In the genomic region with DNA sequence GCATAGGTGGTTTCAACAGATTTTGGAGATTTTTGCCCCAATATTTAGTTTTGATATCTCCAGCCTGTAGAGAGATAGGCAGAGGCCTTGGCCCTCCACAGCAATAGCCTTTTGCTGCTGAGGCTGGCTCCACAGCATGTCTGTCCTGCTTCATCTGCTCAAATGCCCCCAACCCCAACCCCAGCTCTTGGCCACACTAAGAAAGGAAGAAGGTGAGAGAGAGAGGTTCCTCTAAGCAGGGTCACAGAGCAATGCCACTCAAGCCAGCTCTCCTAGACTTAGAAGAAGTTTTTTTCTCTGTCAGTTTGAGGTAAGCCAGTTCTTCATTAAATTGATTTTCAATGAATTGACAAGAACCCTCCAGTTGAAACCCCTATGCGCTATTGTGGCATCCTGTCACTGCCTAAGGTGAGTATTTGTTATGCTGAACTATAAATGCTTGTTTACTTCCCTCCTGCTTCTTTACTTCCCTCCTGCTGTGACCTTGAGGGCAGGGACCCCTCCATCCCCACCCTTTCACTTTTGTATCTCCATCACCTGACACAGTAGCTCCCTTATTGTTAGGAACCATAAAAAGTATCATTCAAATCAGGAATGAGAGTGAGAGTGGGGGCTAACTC, we compare ENCODE assay signal across 31 cellular contexts.
"Had no signal": no experiment of that assay in that cellular context is flagged by ENCODE, and none has a peak within 500 bp of the region (broad histone marks: within the 10 kb centered on the region; RNA-seq: fewer than 3 reads in every experiment).

No MANE protein-coding gene starts in this region.

- H3K4me1 Mint-ChIP-seq: natural killer cell; nephron; neural crest cell; stimulated activated memory B cell treated with anti-CD40 and anti-IgM and Interleukin-4, amounts not matched to agents 10 μg/mL and 1 μg/mL and 100 μg/mL, for 72 hours; stimulated activated naive CD8-positive, alpha-beta T cell treated with anti-CD3 and anti-CD28 coated beads, Interleukin-15, amount 100 ng/mL, for 72 hours had no signal

- H2AFZ ChIP-seq: parathyroid adenoma had no signal

- H3K36me3 ChIP-seq: neutrophil, ovary, right lobe of liver, sigmoid colon, suprapubic skin, tibial artery, transverse colon, upper lobe of right lung, uterus had no signal

- H3K27ac ChIP-seq: neutrophil, ovary, parathyroid adenoma, psoas muscle, right lobe of liver, sigmoid colon, suprapubic skin, testis, tibial artery, transverse colon, upper lobe of right lung, uterus had no signal

- H3K27me3 ChIP-seq: ovary, right lobe of liver, sigmoid colon, suprapubic skin, testis, tibial artery, transverse colon, upper lobe of right lung, uterus had no signal

- DNase-seq: naive thymus-derived CD4-positive, alpha-beta T cell; natural killer cell; nucleus accumbens; ovary; posterior cingulate gyrus; psoas muscle; right cardiac atrium; right lobe of liver; sigmoid colon; small intestine; stimulated activated CD4-positive, alpha-beta T cell treated with anti-CD3 and anti-CD28 coated beads, Interleukin-15, amount 100 ng/mL, for 24 hours; stimulated activated CD4-positive, alpha-beta T cell treated with anti-CD3 and anti-CD28 coated beads, Interleukin-2, amount 100 ng/mL, for 24 hours; stimulated activated CD4-positive, alpha-beta T cell treated with anti-CD3 and anti-CD28 coated beads, Interleukin-2, amount 100 ng/mL, for 48 hours; stimulated activated CD4-positive, alpha-beta T cell treated with anti-CD3 and anti-CD28 coated beads, Interleukin-4, amount 100 ng/mL, for 24 hours; stimulated activated naive CD4-positive, alpha-beta T cell; stimulated activated naive CD8-positive, alpha-beta T cell treated with anti-CD3 and anti-CD28 coated beads, Interleukin-15, amount 100 ng/mL, for 72 hours; stimulated activated naive CD8-positive, alpha-beta T cell treated with anti-CD3 and anti-CD28 coated beads, Interleukin-15, Interleukin-2, amounts not matched to agents 100 U/mL and 50 U/mL, for 24 hours; substantia nigra; testis; tibial artery; transverse colon; upper lobe of right lung; uterus had no signal

- H3K36me3 Mint-ChIP-seq: naive thymus-derived CD4-positive, alpha-beta T cell; natural killer cell; stimulated activated memory B cell treated with anti-CD40 and anti-IgM and Interleukin-4, amounts not matched to agents 10 μg/mL and 1 μg/mL and 100 μg/mL, for 72 hours; type B pancreatic cell had no signal

- H3K9me3 ChIP-seq: neutrophil, ovary, psoas muscle, right lobe of liver, suprapubic skin, testis, tibial artery, transverse colon, upper lobe of right lung, uterus had no signal

- H3K9ac ChIP-seq: parathyroid adenoma had no signal

- H3K4me3 Mint-ChIP-seq: naive thymus-derived CD4-positive, alpha-beta T cell; natural killer cell; nephron; neural crest cell; stimulated activated memory B cell treated with anti-CD40 and anti-IgM and Interleukin-4, amounts not matched to agents 10 μg/mL and 1 μg/mL and 100 μg/mL, for 72 hours; stimulated activated naive CD8-positive, alpha-beta T cell treated with anti-CD3 and anti-CD28 coated beads, Interleukin-15, amount 100 ng/mL, for 72 hours; type B pancreatic cell had no signal

- H3K27ac Mint-ChIP-seq: naive thymus-derived CD4-positive, alpha-beta T cell; natural killer cell; nephron; progenitor cell of endocrine pancreas; stimulated activated memory B cell treated with anti-CD40 and anti-IgM and Interleukin-4, amounts not matched to agents 10 μg/mL and 1 μg/mL and 100 μg/mL, for 72 hours; stimulated activated naive CD8-positive, alpha-beta T cell treated with anti-CD3 and anti-CD28 coated beads, Interleukin-15, amount 100 ng/mL, for 72 hours; type B pancreatic cell had no signal

- H3K79me2 ChIP-seq: parathyroid adenoma had no signal

- H3K27me3 Mint-ChIP-seq: progenitor cell of endocrine pancreas had no signal

- H3K9me3 Mint-ChIP-seq: nephron; neural crest cell; stimulated activated memory B cell treated with anti-CD40 and anti-IgM and Interleukin-4, amounts not matched to agents 10 μg/mL and 1 μg/mL and 100 μg/mL, for 72 hours; stimulated activated naive CD8-positive, alpha-beta T cell treated with anti-CD3 and anti-CD28 coated beads, Interleukin-15, amount 100 ng/mL, for 72 hours; type B pancreatic cell had no signal

- H3K4me1 ChIP-seq: parathyroid adenoma, psoas muscle, right lobe of liver, suprapubic skin, testis, tibial artery, transverse colon, upper lobe of right lung, uterus had no signal

- H3K4me3 ChIP-seq: ovary, psoas muscle, right lobe of liver, sigmoid colon, suprapubic skin, testis, tibial artery, transverse colon, upper lobe of right lung, uterus had no signal
